ENCODE assay signal across 24 cellular contexts in genomic region chr6:160523223-160523622, GRCh38.
A peak's percentile ranks its signal among the peaks of the same experiment; 100 is the strongest.
DNase-seq lines count a peak whose midpoint lies in the region; ATAC-seq and TF ChIP-seq lines count a peak whose summit lies in the region.
"Had no signal": no experiment of that assay in that cellular context is flagged by ENCODE, and none has a peak within 500 bp of the region (broad histone marks: within the 10 kb centered on the region; RNA-seq: fewer than 3 reads in every experiment).

No MANE protein-coding gene starts in this region.

- H3K4me3 Mint-ChIP-seq in CD4-positive, CD25-positive, alpha-beta regulatory T cell: peak overlapping the region in 1 of 4 donors; percentile 31
- H3K4me3 Mint-ChIP-seq in activated naive CD8-positive, alpha-beta T cell treated with anti-CD3 and anti-CD28 coated beads for 36 hours: no peak overlapping the region
- H3K4me3 Mint-ChIP-seq: activated T-helper 1 cell treated with anti-CD3 and anti-CD28 coated beads, Interleukin-12 subunit alpha, Interleukin-12 subunit beta, Interleukin-2, Interleukin-4 antibody, amounts not matched to agents 30 ng/mL and 10 ng/mL and 1 ng/mL, durations not matched to agents 14 hours and 24 hours and 36 hours; endodermal cell; stimulated activated naive B cell treated with anti-CD40 and anti-IgM and Interleukin-4, amounts not matched to agents 10 μg/mL and 1 μg/mL and 100 μg/mL, for 72 hours; T-helper 2 cell treated with Interferon-gamma antibody and Interleukin-4, amounts not matched to agents 5 μg/mL and 100 μg/mL, for 36 hours; type B pancreatic cell had no signal

- no peaks in the 10 kb centered on the region for H4K20me1 ChIP-seq in MM.1S (ENCODE audit: insufficient read depth, low read length)

- peaks cover 23 to 49% (median 33%) of the 10 kb centered on the region in 4 donors for H3K4me1 Mint-ChIP-seq in CD4-positive, CD25-positive, alpha-beta regulatory T cell
- peaks cover 13% of the 10 kb centered on the region for H3K4me1 Mint-ChIP-seq in activated naive CD8-positive, alpha-beta T cell treated with anti-CD3 and anti-CD28 coated beads for 36 hours

- no peaks in the 10 kb centered on the region for H3K27me3 ChIP-seq in CD4-positive, CD25-positive, alpha-beta regulatory T cell (ENCODE audit: control insufficient read depth, insufficient read depth, low read length)
- no peaks in the 10 kb centered on the region for H3K27me3 ChIP-seq in MM.1S (replicated peaks; ENCODE audit: insufficient read depth, low read length)
- H3K27me3 ChIP-seq: ovary, sigmoid colon had no signal

- no peaks in the 10 kb centered on the region for H3K36me3 ChIP-seq in CD4-positive, CD25-positive, alpha-beta regulatory T cell (ENCODE audit: control insufficient read depth, insufficient read depth, low read length)
- H3K36me3 ChIP-seq in MM.1S (replicated peaks; ENCODE audit: insufficient read depth, low read length): no peaks in the 10 kb centered on the region
- H3K36me3 ChIP-seq: heart right ventricle, ovary, sigmoid colon had no signal

- H3K4me3 ChIP-seq in CD4-positive, CD25-positive, alpha-beta regulatory T cell (ENCODE audit: low read depth, low read length): no peak overlapping the region
- H3K4me3 ChIP-seq in GM12865 (ENCODE audit: low read depth, low read length) (no peak overlapping the region), MM.1S (ENCODE audit: low read length) (no peak overlapping the region)
- H3K4me3 ChIP-seq: heart right ventricle, lung, ovary, sigmoid colon had no signal

- DNase-seq in CD4-positive, CD25-positive, alpha-beta regulatory T cell: peak in 1 of 3 donors; percentile 39
- DNase-seq in GM12865 (ENCODE audit: low read depth) (peak; percentile 45), retina (no peak), MM.1S (no peak), NCI-H345 (lab: John Stamatoyannopoulos, UW) (no peak)
- DNase-seq in activated naive CD8-positive, alpha-beta T cell treated with anti-CD3 and anti-CD28 coated beads for 36 hours: peak; percentile 16
- DNase-seq: activated CD4-positive, CD25-positive, alpha-beta regulatory T cell; AML-193; Caco-2; endodermal cell; heart right ventricle; Karpas-422; NCI-H1092 treated with DMSO at 0.1 percent for 48 hours; NCI-H748 treated with DMSO at 0.1 percent for 48 hours; ovary; PC-3; sigmoid colon; stimulated activated naive B cell treated with anti-CD40 and anti-IgM and Interleukin-4, amounts not matched to agents 10 μg/mL and 1 μg/mL and 100 μg/mL, for 72 hours had no signal

- peaks cover 0 to 1% (median 0%) of the 10 kb centered on the region in 7 donors for H3K9me3 Mint-ChIP-seq in CD4-positive, CD25-positive, alpha-beta regulatory T cell
- no peaks in the 10 kb centered on the region for H3K9me3 Mint-ChIP-seq in activated naive CD8-positive, alpha-beta T cell treated with anti-CD3 and anti-CD28 coated beads for 36 hours
- H3K9me3 Mint-ChIP-seq: activated T-helper 1 cell treated with anti-CD3 and anti-CD28 coated beads, Interleukin-12 subunit alpha, Interleukin-12 subunit beta, Interleukin-2, Interleukin-4 antibody, amounts not matched to agents 30 ng/mL and 10 ng/mL and 1 ng/mL, durations not matched to agents 14 hours and 24 hours and 36 hours; endodermal cell; stimulated activated naive B cell treated with anti-CD40 and anti-IgM and Interleukin-4, amounts not matched to agents 10 μg/mL and 1 μg/mL and 100 μg/mL, for 72 hours; T-helper 2 cell treated with Interferon-gamma antibody and Interleukin-4, amounts not matched to agents 5 μg/mL and 100 μg/mL, for 36 hours had no signal

- no peak overlapping the region for H3K4me2 ChIP-seq in MM.1S (ENCODE audit: low read depth, low read length)

- TF ChIP-seq CTCF in GM12865 (IDR thresholded peaks at IDR 0.05; ENCODE audit: insufficient read depth, low read depth, low read length, missing control alignments) (no peak), MM.1S (IDR thresholded peaks at IDR 0.05; ENCODE audit: low read length) (no peak)

- no peaks in the 10 kb centered on the region for H3F3A ChIP-seq in MM.1S (ENCODE audit: insufficient read depth, low read length)

- peaks cover 25% of the 10 kb centered on the region for H3K4me1 ChIP-seq in CD4-positive, CD25-positive, alpha-beta regulatory T cell (ENCODE audit: control insufficient read depth, insufficient read depth, low read length, poor library complexity, severe bottlenecking)
- no peaks in the 10 kb centered on the region for H3K4me1 ChIP-seq in MM.1S (ENCODE audit: low read length)
- H3K4me1 ChIP-seq: Caco-2 had no signal

- ATAC-seq in CD4-positive, CD25-positive, alpha-beta regulatory T cell (ENCODE audit: low read depth in 2 of 2): no peak
- ATAC-seq in GM21360 (IDR thresholded peaks at IDR 0.05; ENCODE audit: unreplicated experiment): peak; percentile 37
- no peak for ATAC-seq in HG03565 (IDR thresholded peaks at IDR 0.05; ENCODE audit: unreplicated experiment)
- ATAC-seq: heart right ventricle; PC-3; stimulated activated naive B cell treated with anti-CD40 and anti-IgM and Interleukin-4, amounts not matched to agents 10 μg/mL and 1 μg/mL and 100 μg/mL, for 72 hours had no signal

- no peaks in the 10 kb centered on the region for H3K79me2 ChIP-seq in MM.1S (ENCODE audit: low read length)

- no peak overlapping the region for H3K27ac ChIP-seq in CD4-positive, CD25-positive, alpha-beta regulatory T cell (ENCODE audit: insufficient read depth, low read length, poor library complexity, severe bottlenecking)
- H3K27ac ChIP-seq in MM.1S (ENCODE audit: low read length): no peak overlapping the region
- H3K27ac ChIP-seq: heart right ventricle, ovary, sigmoid colon had no signal

- no peak overlapping the region for H2AFZ ChIP-seq in MM.1S (ENCODE audit: low read length)

- no peaks in the 10 kb centered on the region for H3K9me2 ChIP-seq in MM.1S (replicated peaks; ENCODE audit: insufficient read depth, low read length)

- H3K27ac Mint-ChIP-seq in CD4-positive, CD25-positive, alpha-beta regulatory T cell: peak overlapping the region; percentile 6 to 19 (median 7)
- no peak overlapping the region for H3K27ac Mint-ChIP-seq in activated naive CD8-positive, alpha-beta T cell treated with anti-CD3 and anti-CD28 coated beads for 36 hours
- H3K27ac Mint-ChIP-seq: activated T-helper 1 cell treated with anti-CD3 and anti-CD28 coated beads, Interleukin-12 subunit alpha, Interleukin-12 subunit beta, Interleukin-2, Interleukin-4 antibody, amounts not matched to agents 30 ng/mL and 10 ng/mL and 1 ng/mL, durations not matched to agents 14 hours and 24 hours and 36 hours; endodermal cell; stimulated activated naive B cell treated with anti-CD40 and anti-IgM and Interleukin-4, amounts not matched to agents 10 μg/mL and 1 μg/mL and 100 μg/mL, for 72 hours; T-helper 2 cell treated with Interferon-gamma antibody and Interleukin-4, amounts not matched to agents 5 μg/mL and 100 μg/mL, for 36 hours; type B pancreatic cell had no signal

- no peaks in the 10 kb centered on the region for H3K9me3 ChIP-seq in CD4-positive, CD25-positive, alpha-beta regulatory T cell (ENCODE audit: control insufficient read depth in 2 of 2, low read length in 2 of 2)
- no peaks in the 10 kb centered on the region for H3K9me3 ChIP-seq in MM.1S (replicated peaks; ENCODE audit: insufficient read depth, low read length)
- H3K9me3 ChIP-seq: Caco-2, ovary, sigmoid colon had no signal

- H3K36me3 Mint-ChIP-seq in CD4-positive, CD25-positive, alpha-beta regulatory T cell: no peaks in the 10 kb centered on the region
- H3K36me3 Mint-ChIP-seq in activated naive CD8-positive, alpha-beta T cell treated with anti-CD3 and anti-CD28 coated beads for 36 hours: no peaks in the 10 kb centered on the region
- H3K36me3 Mint-ChIP-seq: stimulated activated naive B cell treated with anti-CD40 and anti-IgM and Interleukin-4, amounts not matched to agents 10 μg/mL and 1 μg/mL and 100 μg/mL, for 72 hours; type B pancreatic cell had no signal

- peaks cover 4% of the 10 kb centered on the region for H3K27me3 Mint-ChIP-seq in CD4-positive, CD25-positive, alpha-beta regulatory T cell
- H3K27me3 Mint-ChIP-seq in activated naive CD8-positive, alpha-beta T cell treated with anti-CD3 and anti-CD28 coated beads for 36 hours: peaks cover 14% of the 10 kb centered on the region

- H3K9ac ChIP-seq in MM.1S (ENCODE audit: low read length): no peak overlapping the region

Comparison
In these comparisons a context has a peak if more than half of its experiments do, and no peak if none do; other contexts are left out.
1. DNase-seq: peak in GM12865 (single experiment) and activated naive CD8-positive, alpha-beta T cell treated with anti-CD3 and anti-CD28 coated beads for 36 hours (single experiment); none in retina (single experiment), MM.1S (single experiment) and NCI-H345 (single experiment).